In the genomic region with DNA sequence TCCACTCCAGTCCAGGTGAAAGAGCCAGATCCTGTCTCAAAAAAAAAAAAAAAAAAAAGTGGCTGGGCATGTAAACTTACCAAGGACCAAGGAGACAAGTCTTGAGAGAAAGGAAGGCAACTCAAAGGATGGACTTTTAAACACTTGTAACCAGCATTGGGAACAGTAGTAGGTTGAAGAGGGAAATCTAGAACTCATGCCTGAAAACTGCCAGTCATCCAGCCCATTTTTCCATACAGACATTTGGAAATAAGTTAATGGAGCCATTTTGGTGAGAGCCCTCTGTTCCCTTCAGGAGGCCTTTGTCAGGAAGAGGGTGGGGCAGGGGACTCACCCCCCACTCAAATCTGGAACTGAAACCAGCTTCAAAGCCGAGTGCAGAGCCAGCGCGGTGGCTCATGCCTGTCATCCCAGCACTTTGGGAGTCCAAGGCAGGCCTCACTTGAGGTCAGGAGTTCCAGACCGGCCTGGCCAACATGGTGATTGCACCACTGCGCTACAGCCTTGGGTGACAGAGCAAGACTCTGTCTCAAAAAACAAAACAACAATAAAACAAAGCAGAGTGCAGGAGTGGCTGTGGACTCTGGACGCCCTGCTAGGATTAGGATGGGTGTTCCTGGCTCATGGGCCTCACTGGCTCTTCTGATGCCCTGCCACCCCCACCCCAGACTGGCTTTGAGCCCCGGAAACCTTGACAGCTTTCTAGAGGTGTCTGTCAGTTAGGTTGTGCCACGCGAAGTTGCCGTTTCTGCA, we compare ENCODE assay signal across 1 cellular context.
TF ChIP-seq lines count a peak whose summit lies in the region.

No MANE protein-coding gene starts in this region.

TF ChIP-seq in IMR-90, 13 proteins besides CTCF, POLR2A, EP300 and RAD21:
- TF ChIP-seq NFE2L2 (IDR thresholded peaks at IDR 0.05; ENCODE audit: low read depth, low read length) (peak; percentile 5; the same call in 1 of the 2 replicates), CEBPB (IDR thresholded peaks at IDR 0.05; ENCODE audit: low read depth, low read length) (no peak), BHLHE40 (IDR thresholded peaks at IDR 0.05; ENCODE audit: low read depth, low read length) (no peak)
